In genomic region chr6:134706806-134707205, GRCh38 we compare ENCODE assay signal across 28 cellular contexts.
DNase-seq lines count a peak whose midpoint lies in the region; ATAC-seq and TF ChIP-seq lines count a peak whose summit lies in the region.
"Had no signal": no experiment of that assay in that cellular context is flagged by ENCODE, and none has a peak within 500 bp of the region (broad histone marks: within the 10 kb centered on the region; RNA-seq: fewer than 3 reads in every experiment).

No MANE protein-coding gene starts in this region.

- H4K8ac ChIP-seq in mesendoderm (ENCODE audit: low read depth, low read length), result no peak overlapping the region

- H3F3A ChIP-seq in SK-N-SH (replicated peaks; ENCODE audit: insufficient read depth), result peaks cover 3% of the 10 kb centered on the region

- H4K20me1 ChIP-seq in SK-N-SH (ENCODE audit: insufficient read depth), result no peaks in the 10 kb centered on the region

- H3K4ac ChIP-seq in mesendoderm (ENCODE audit: low read depth, low read length), result no peak overlapping the region

- H2BK5ac ChIP-seq in mesendoderm (ENCODE audit: low read length), result no peak overlapping the region

- ATAC-seq in SK-N-SH treated with all-trans-retinoic acid at 6 μM for 48 hours (peak; percentile 35), HG02623 (IDR thresholded peaks at IDR 0.05; ENCODE audit: unreplicated experiment) (no peak), GM18870 (IDR thresholded peaks at IDR 0.05; ENCODE audit: unreplicated experiment) (no peak)
- no peak for ATAC-seq in stimulated activated naive CD8-positive, alpha-beta T cell treated with anti-CD3 and anti-CD28 coated beads, Interleukin-15, amount 100 ng/mL, for 72 hours
- ATAC-seq: gastrocnemius medialis had no signal

- H3K9me3 ChIP-seq in SK-N-SH (no peaks in the 10 kb centered on the region), endodermal cell (ENCODE audit: control insufficient read depth, low read length) (no peaks in the 10 kb centered on the region)
- H3K9me3 ChIP-seq: colonic mucosa, gastrocnemius medialis, SJCRH30, tibial artery had no signal

- H3K4me1 ChIP-seq in SK-N-SH (ENCODE audit: control insufficient read depth in 1 of 2, insufficient read depth in 2 of 2, low read depth in 1 of 2, low read length in 1 of 2), result peaks cover 2 to 9% of the 10 kb centered on the region in 2 experiments; a peak in 3 of 4 replicates
- peaks cover 7% of the 10 kb centered on the region for H3K4me1 ChIP-seq in endodermal cell (ENCODE audit: control insufficient read depth, insufficient read depth, low read length)
- H3K4me1 ChIP-seq in mesendoderm (ENCODE audit: control insufficient read depth, low read depth, low read length), result peaks cover 5% of the 10 kb centered on the region
- H3K4me1 ChIP-seq: colonic mucosa, gastrocnemius medialis, SJCRH30, tibial artery had no signal

- TF ChIP-seq CTCF in SK-N-SH (IDR thresholded peaks at IDR 0.05) (no peak), endodermal cell (conservative IDR thresholded peaks at IDR 0.05) (no peak), type B pancreatic cell (conservative IDR thresholded peaks at IDR 0.05) (no peak)

- no peak overlapping the region for H2BK15ac ChIP-seq in mesendoderm (replicated peaks; ENCODE audit: low read depth)

- H3K56ac ChIP-seq in mesendoderm (ENCODE audit: low read length), result no peak overlapping the region

- peak overlapping the region; percentile 62 for H3K27ac Mint-ChIP-seq in endodermal cell
- H3K27ac Mint-ChIP-seq in type B pancreatic cell, result peak overlapping the region; percentile 44
- H3K27ac Mint-ChIP-seq in stimulated activated naive CD8-positive, alpha-beta T cell treated with anti-CD3 and anti-CD28 coated beads, Interleukin-15, amount 100 ng/mL, for 72 hours, result no peak overlapping the region
- H3K27ac Mint-ChIP-seq: activated B cell treated with CpG ODN at 0.5 μM for 24 hours; CD4-positive, alpha-beta T cell; immature natural killer cell; memory B cell; naive B cell had no signal

- DNase-seq in SK-N-SH (no peak), endodermal cell (no peak), mesendoderm (peak; percentile 85), type B pancreatic cell (ENCODE audit: extremely low spot score, unreplicated experiment) (no peak)
- DNase-seq in stimulated activated naive CD8-positive, alpha-beta T cell treated with anti-CD3 and anti-CD28 coated beads, Interleukin-15, amount 100 ng/mL, for 72 hours, result no peak
- DNase-seq: 8988T; activated B cell treated with CpG ODN at 0.5 μM for 24 hours; activated CD4-positive, alpha-beta T cell treated with anti-CD3 and anti-CD28 coated beads, Interleukin-2, amount 50 U/mL, for 1 hour; activated T-cell treated with anti-CD3 and anti-CD28 coated beads, Interleukin-2, amount 50 U/mL, for 48 hours; AML-193; CD4-positive, alpha-beta T cell; colonic mucosa; effector memory CD4-positive, alpha-beta T cell; erythroblast; gastrocnemius medialis; immature natural killer cell; naive B cell; NCI-H1694 treated with DMSO at 0.1 percent for 48 hours; SJCRH30; stimulated activated CD4-positive, alpha-beta T cell treated with anti-CD3 and anti-CD28 coated beads, Interleukin-1b, Interleukin-23, amount 100 ng/mL, for 48 hours; stimulated activated CD8-positive, alpha-beta memory T cell treated with anti-CD3 and anti-CD28 coated beads, Interleukin-4, amount 100 ng/mL, for 48 hours; T-helper 1 cell; tibial artery had no signal

- H3K79me1 ChIP-seq in mesendoderm (ENCODE audit: low read length), result no peaks in the 10 kb centered on the region

- no peaks in the 10 kb centered on the region for H3K9me3 Mint-ChIP-seq in endodermal cell
- no peaks in the 10 kb centered on the region for H3K9me3 Mint-ChIP-seq in type B pancreatic cell
- no peaks in the 10 kb centered on the region for H3K9me3 Mint-ChIP-seq in stimulated activated naive CD8-positive, alpha-beta T cell treated with anti-CD3 and anti-CD28 coated beads, Interleukin-15, amount 100 ng/mL, for 72 hours
- H3K9me3 Mint-ChIP-seq: activated B cell treated with CpG ODN at 0.5 μM for 24 hours; CD4-positive, alpha-beta T cell; immature natural killer cell; memory B cell; naive B cell had no signal

- H3K27me3 ChIP-seq in SK-N-SH (ENCODE audit: insufficient read depth) (no peaks in the 10 kb centered on the region), endodermal cell (ENCODE audit: control insufficient read depth, insufficient read depth, low read length, poor library complexity, severe bottlenecking) (no peaks in the 10 kb centered on the region), mesendoderm (ENCODE audit: insufficient read depth, low read length, poor library complexity) (no peaks in the 10 kb centered on the region)
- H3K27me3 ChIP-seq: colonic mucosa, gastrocnemius medialis, SJCRH30, tibial artery had no signal

- peak overlapping the region; percentile 51 for H2BK120ac ChIP-seq in mesendoderm (ENCODE audit: low read depth, low read length)

- H2AK5ac ChIP-seq in mesendoderm (ENCODE audit: low read length), result no peak overlapping the region

- H3K4me3 Mint-ChIP-seq in endodermal cell, result no peak overlapping the region
- no peak overlapping the region for H3K4me3 Mint-ChIP-seq in type B pancreatic cell
- H3K4me3 Mint-ChIP-seq in stimulated activated naive CD8-positive, alpha-beta T cell treated with anti-CD3 and anti-CD28 coated beads, Interleukin-15, amount 100 ng/mL, for 72 hours, result no peak overlapping the region
- H3K4me3 Mint-ChIP-seq: activated B cell treated with CpG ODN at 0.5 μM for 24 hours; CD4-positive, alpha-beta T cell; immature natural killer cell; memory B cell; naive B cell had no signal

- no peak overlapping the region for H3K27ac ChIP-seq in SK-N-SH (ENCODE audit: low read depth in 2 of 2, low read length in 1 of 2)
- no peak overlapping the region for H3K27ac ChIP-seq in endodermal cell (ENCODE audit: low read depth, low read length)
- no peak overlapping the region for H3K27ac ChIP-seq in mesendoderm (ENCODE audit: low read depth, low read length)
- H3K27ac ChIP-seq: colonic mucosa, gastrocnemius medialis, SJCRH30, skin epidermis, tibial artery had no signal

- TF ChIP-seq EP300 in SK-N-SH (IDR thresholded peaks at IDR 0.05; ENCODE audit: borderline replicate concordance in 1 of 2, low read depth in 1 of 2, low read length in 1 of 2), result no peak

- H3K9ac ChIP-seq in SK-N-SH (no peak overlapping the region), endodermal cell (ENCODE audit: extremely low read depth, low read length, poor library complexity, severe bottlenecking) (peak overlapping the region; percentile 74), mesendoderm (ENCODE audit: low read length) (no peak overlapping the region)

- H3K36me3 Mint-ChIP-seq in endodermal cell (ENCODE audit: low read depth) (no peaks in the 10 kb centered on the region), type B pancreatic cell (no peaks in the 10 kb centered on the region)
- H3K36me3 Mint-ChIP-seq: immature natural killer cell, memory B cell, naive B cell had no signal

- H3K18ac ChIP-seq in mesendoderm (ENCODE audit: low read length), result peak overlapping the region; percentile 47

- H3K27me3 Mint-ChIP-seq in endodermal cell (ENCODE audit: insufficient read depth) (peaks cover 3% of the 10 kb centered on the region), type B pancreatic cell (peaks cover 3% of the 10 kb centered on the region)
- peaks cover 25% of the 10 kb centered on the region for H3K27me3 Mint-ChIP-seq in stimulated activated naive CD8-positive, alpha-beta T cell treated with anti-CD3 and anti-CD28 coated beads, Interleukin-15, amount 100 ng/mL, for 72 hours

- no peak overlapping the region for H3K4me3 ChIP-seq in SK-N-SH (ENCODE audit: low read depth in 2 of 2, low read length in 1 of 2)
- H3K4me3 ChIP-seq in endodermal cell (ENCODE audit: low read length), result peak overlapping the region; percentile 41
- no peak overlapping the region for H3K4me3 ChIP-seq in mesendoderm (ENCODE audit: low read length)
- H3K4me3 ChIP-seq: colonic mucosa, gastrocnemius medialis, SJCRH30, skin epidermis, tibial artery had no signal

- H3K4me1 Mint-ChIP-seq in endodermal cell, result peaks cover 25% of the 10 kb centered on the region
- peaks cover 8% of the 10 kb centered on the region for H3K4me1 Mint-ChIP-seq in type B pancreatic cell (ENCODE audit: unreplicated experiment)
- no peaks in the 10 kb centered on the region for H3K4me1 Mint-ChIP-seq in stimulated activated naive CD8-positive, alpha-beta T cell treated with anti-CD3 and anti-CD28 coated beads, Interleukin-15, amount 100 ng/mL, for 72 hours
- H3K4me1 Mint-ChIP-seq: activated B cell treated with CpG ODN at 0.5 μM for 24 hours, immature natural killer cell, memory B cell, naive B cell had no signal

- H2AFZ ChIP-seq in SK-N-SH (ENCODE audit: low read depth), result no peak overlapping the region

- H3K4me2 ChIP-seq in SK-N-SH (no peak overlapping the region), mesendoderm (ENCODE audit: low read length) (no peak overlapping the region)

- no peaks in the 10 kb centered on the region for H3K79me2 ChIP-seq in SK-N-SH (ENCODE audit: insufficient read depth)
- no peaks in the 10 kb centered on the region for H3K79me2 ChIP-seq in mesendoderm (ENCODE audit: control insufficient read depth, insufficient read depth, low read length)

- no peak overlapping the region for H3K23ac ChIP-seq in mesendoderm (ENCODE audit: low read length)

- POLR2A ChIA-PET in SK-N-SH (lab: Yijun Ruan, JAX), result no interaction called here

- H3K36me3 ChIP-seq in SK-N-SH (replicated peaks in 1 of 2; ENCODE audit: control insufficient read depth in 1 of 2, insufficient read depth in 2 of 2, low read length in 1 of 2), result no peaks in the 10 kb centered on the region
- no peaks in the 10 kb centered on the region for H3K36me3 ChIP-seq in endodermal cell (ENCODE audit: control insufficient read depth, insufficient read depth, low read length)
- H3K36me3 ChIP-seq in mesendoderm (ENCODE audit: control insufficient read depth, insufficient read depth, low read length), result no peaks in the 10 kb centered on the region
- H3K36me3 ChIP-seq: colonic mucosa, gastrocnemius medialis, SJCRH30, tibial artery had no signal

- WGBS in SK-N-SH (ENCODE audit: low lambda C conversion rate), result 60% methylated on average over 2 of the region's 2 CpGs
- WGBS in endodermal cell (ENCODE audit: insufficient coverage in 1 of 2, insufficient read length in 1 of 2), 2 experiments, result 51 to 100% methylated on average over 1 to 2 of the region's 2 CpGs
- WGBS in mesendoderm (ENCODE audit: extremely low coverage, insufficient coverage, low lambda C conversion rate), result no CpG with 5 or more reads among the region's 2 CpGs

- H4K5ac ChIP-seq in mesendoderm (ENCODE audit: low read length), result no peak overlapping the region

- no peaks in the 10 kb centered on the region for H3K9me2 ChIP-seq in SK-N-SH

- TF ChIP-seq RAD21 in SK-N-SH (IDR thresholded peaks at IDR 0.05; ENCODE audit: low read length), result no peak

- CTCF ChIA-PET in SK-N-SH (lab: Yijun Ruan, JAX), result interaction anchor here (0.7 to 1.1 kb wide), 3 partner anchors 34 to 234 kb away, joined by 3 to 4 read pairs (median 3); no protein-coding TSS in a partner anchor

TF ChIP-seq in SK-N-SH treated with all-trans-retinoic acid at 6 μM for 48 hours, 23 proteins besides CTCF, POLR2A, EP300 and RAD21 (continues in another document):
- no peak for TF ChIP-seq TCF4 (CRISPR knock-in tag; IDR thresholded peaks at IDR 0.05; ENCODE audit: borderline replicate concordance)
- no peak for TF ChIP-seq ISL1 (CRISPR knock-in tag; IDR thresholded peaks at IDR 0.05)

TF ChIP-seq in SK-N-SH, 30 proteins besides CTCF, POLR2A, EP300 and RAD21 (continues in another document):
- TF ChIP-seq MXI1 (IDR thresholded peaks at IDR 0.05; ENCODE audit: low read depth, low read length) (no peak), YY1 (IDR thresholded peaks at IDR 0.05; ENCODE audit: low read depth) (no peak)

Comparison
In these comparisons a context has a peak if more than half of its experiments do, and no peak if none do; other contexts are left out.
1. H3K27ac Mint-ChIP-seq: peak in endodermal cell (single experiment) and type B pancreatic cell (single experiment); none in stimulated activated naive CD8-positive, alpha-beta T cell treated with anti-CD3 and anti-CD28 coated beads, Interleukin-15, amount 100 ng/mL, for 72 hours (0 of 2).